ENCODE assay signal across 1 cellular context in the genomic region with DNA sequence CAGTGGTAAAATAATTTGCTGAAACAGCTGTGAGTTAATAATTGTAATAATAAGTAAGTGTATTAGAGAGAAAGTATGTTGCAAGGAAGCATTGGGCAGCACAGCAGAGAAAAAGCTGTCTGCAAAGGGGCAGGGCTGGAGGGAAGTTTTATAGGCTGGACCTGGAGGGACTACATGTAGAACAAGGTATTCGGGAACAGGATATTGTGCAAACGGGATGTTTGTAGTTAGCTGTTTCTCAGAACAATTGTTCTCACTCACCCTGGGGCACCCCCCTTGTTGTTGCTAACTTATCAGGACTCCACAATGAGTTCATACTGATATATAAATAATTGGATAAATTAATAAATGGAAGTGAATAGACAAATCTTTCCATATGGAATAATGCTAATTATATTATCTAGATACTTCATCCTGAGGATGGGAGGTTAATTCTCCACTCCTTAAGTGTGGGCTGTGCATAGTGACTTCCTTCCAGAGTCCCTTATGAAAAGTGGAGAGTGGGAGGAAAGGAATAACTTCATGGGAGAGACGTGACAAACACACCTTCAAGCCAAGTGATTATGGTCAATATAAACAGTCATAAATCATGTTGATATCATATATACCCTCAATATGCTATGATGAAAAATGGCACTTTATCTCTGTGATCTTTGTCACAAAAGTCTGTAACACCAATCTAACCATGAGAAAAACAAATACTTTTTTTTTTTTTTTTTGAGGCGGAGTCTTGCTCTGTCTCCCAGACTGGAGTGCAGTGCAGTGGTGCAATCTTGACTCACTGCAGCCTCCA.
TF ChIP-seq lines count a peak whose summit lies in the region.

No MANE protein-coding gene starts in this region.

TF ChIP-seq in endothelial cell of umbilical vein, 7 proteins besides CTCF, POLR2A, EP300 and RAD21:
- TF ChIP-seq, protein P1, sequence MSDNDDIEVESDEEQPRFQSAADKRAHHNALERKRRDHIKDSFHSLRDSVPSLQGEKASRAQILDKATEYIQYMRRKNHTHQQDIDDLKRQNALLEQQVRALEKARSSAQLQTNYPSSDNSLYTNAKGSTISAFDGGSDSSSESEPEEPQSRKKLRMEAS (IDR thresholded peaks at IDR 0.05; ENCODE audit: insufficient read depth, insufficient read length), result no peak
